Comparison of ENCODE assay signal across 8 cellular contexts in genomic region chr15:82261566-82262421, GRCh38. TPM values are rescaled to one million over a fixed set of nuclear protein-coding genes. Genes with fewer than 3 reads are reported as not detected.
A peak's percentile ranks its signal among the peaks of the same experiment; 100 is the strongest.
DNase-seq lines count a peak whose midpoint lies in the region; ATAC-seq and TF ChIP-seq lines count a peak whose summit lies in the region.
"Not testable (repeated sequence)": the region's sequence is repeated elsewhere in the genome, so short reads cannot be mapped to it uniquely, and the experiment has no call there.

No MANE protein-coding gene starts in this region.

- H3K27ac Mint-ChIP-seq in stimulated activated naive B cell treated with anti-CD40 and anti-IgM and Interleukin-4, amounts not matched to agents 10 μg/mL and 1 μg/mL and 100 μg/mL, for 72 hours: peak overlapping the region; percentile 90

- peaks cover 10% of the 10 kb centered on the region for H3K4me1 ChIP-seq in Panc1 (ENCODE audit: control insufficient read depth, insufficient read depth, low read length)
- H3K4me1 ChIP-seq in muscle layer of duodenum (ENCODE audit: control insufficient read depth in 1 of 2, insufficient read depth in 2 of 2, low read length in 2 of 2): peaks cover 0 to 21% of the 10 kb centered on the region in 2 donors

- CTCF ChIA-PET in Panc1 (lab: Charles Lee): not testable (repeated sequence)

- not testable (repeated sequence) for TF ChIP-seq CTCF in Panc1 (IDR thresholded peaks at IDR 0.05)

- intact Hi-C loops in Panc1 (cut with micrococcal nuclease; ENCODE audit: unreplicated experiment): not testable (repeated sequence)

- H3K36me3 Mint-ChIP-seq in stimulated activated naive B cell treated with anti-CD40 and anti-IgM and Interleukin-4, amounts not matched to agents 10 μg/mL and 1 μg/mL and 100 μg/mL, for 72 hours: peaks cover 15 to 26% of the 10 kb centered on the region in 2 donors

- not testable (repeated sequence) for H3K9me3 Mint-ChIP-seq in stimulated activated naive B cell treated with anti-CD40 and anti-IgM and Interleukin-4, amounts not matched to agents 10 μg/mL and 1 μg/mL and 100 μg/mL, for 72 hours

- not testable (repeated sequence) for H3K36me3 ChIP-seq in Panc1 (ENCODE audit: control insufficient read depth, insufficient read depth, low read length); muscle layer of duodenum (ENCODE audit: control insufficient read depth in 1 of 2, insufficient read depth in 2 of 2, low read length in 2 of 2)

- in situ Hi-C loops in Panc1 (cut with HindIII; ENCODE audit: low pct_unique_long_range_greater_than_20kb, low sequenced_read_pairs): not testable (repeated sequence)

- H3K4me1 Mint-ChIP-seq in stimulated activated naive B cell treated with anti-CD40 and anti-IgM and Interleukin-4, amounts not matched to agents 10 μg/mL and 1 μg/mL and 100 μg/mL, for 72 hours: peaks cover 23 to 41% of the 10 kb centered on the region in 2 donors

- H3K4me3 ChIP-seq in Panc1 (ENCODE audit: low read depth in 2 of 2, low read length in 2 of 2) (peak overlapping the region; percentile 66 to 74), muscle layer of duodenum (ENCODE audit: low read depth in 1 of 2, low read length in 2 of 2) (peak overlapping the region; percentile 76 to 89)

- peak; percentile 23 for ATAC-seq in GM21619 (IDR thresholded peaks at IDR 0.05; ENCODE audit: unreplicated experiment)
- peak; percentile 12 for ATAC-seq in HG03521 (IDR thresholded peaks at IDR 0.05; ENCODE audit: unreplicated experiment)
- ATAC-seq in Panc1: peak; percentile 60
- peak; percentile 30 to 41 for ATAC-seq in stimulated activated naive B cell treated with anti-CD40 and anti-IgM and Interleukin-4, amounts not matched to agents 10 μg/mL and 1 μg/mL and 100 μg/mL, for 72 hours (replicated peaks)

- POLR2A ChIA-PET in Panc1 (lab: Charles Lee): not testable (repeated sequence)

- not testable (repeated sequence) for H3K27me3 ChIP-seq in Panc1 (ENCODE audit: control insufficient read depth, insufficient read depth, low read length); muscle layer of duodenum (ENCODE audit: low read depth, low read length)

- peak overlapping the region; percentile 95 to 96 for H3K4me3 Mint-ChIP-seq in stimulated activated naive B cell treated with anti-CD40 and anti-IgM and Interleukin-4, amounts not matched to agents 10 μg/mL and 1 μg/mL and 100 μg/mL, for 72 hours

- not testable (repeated sequence) for H3K27me3 Mint-ChIP-seq in stimulated activated naive B cell treated with anti-CD40 and anti-IgM and Interleukin-4, amounts not matched to agents 10 μg/mL and 1 μg/mL and 100 μg/mL, for 72 hours

- peak overlapping the region; percentile 71 for H3K27ac ChIP-seq in Panc1 (ENCODE audit: low read length)
- H3K27ac ChIP-seq in muscle layer of duodenum (ENCODE audit: low read length): peak overlapping the region; percentile 63

- peak; percentile 28 for DNase-seq in DMS53 treated with DMSO at 0.1 percent for 48 hours (lab: John Stamatoyannopoulos, UW; ENCODE audit: unreplicated experiment)
- DNase-seq in Panc1 (ENCODE audit: low read depth, low spot score): peak; percentile 61
- peak; percentile 78 for DNase-seq in activated effector memory CD4-positive, alpha-beta T cell treated with anti-CD3 and anti-CD28 coated beads, Interleukin-2, amount 50 U/mL, for 16 hours
- peak; percentile 47 for DNase-seq in fibroblast of peridontal ligament (ENCODE audit: extremely low read depth)
- DNase-seq in stimulated activated naive B cell treated with anti-CD40 and anti-IgM and Interleukin-4, amounts not matched to agents 10 μg/mL and 1 μg/mL and 100 μg/mL, for 72 hours: not testable (repeated sequence)

- not testable (repeated sequence) for H3K9me3 ChIP-seq in Panc1 (ENCODE audit: control insufficient read depth, insufficient read depth, low read depth, low read length); muscle layer of duodenum (ENCODE audit: control insufficient read depth in 1 of 2, low read length in 2 of 2)

- not testable (repeated sequence) for BruUV-seq in Panc1 (replicated peaks; lab: Mats Ljungman, UMichigan)

RNA-seq across cellular contexts. Expression of gene EFL1, which starts 0.7 kb away (rescaled TPM):
- 20.2 TPM for total RNA-seq in Panc1 (2021; ENCODE audit: unreplicated experiment)
- polyA plus RNA-seq in Panc1 (2012; ENCODE audit: insufficient read length): 8.4 TPM

RNA-seq across cellular contexts. Expression of gene SAXO2, which starts 0.8 kb away (rescaled TPM):
- total RNA-seq in Panc1 (2021; ENCODE audit: unreplicated experiment): 1.1 TPM
- 0.28 TPM for polyA plus RNA-seq in Panc1 (2012; ENCODE audit: insufficient read length)
